In genomic region chr17:79045830-79046500, GRCh38 we compare ENCODE assay signal across 8 cellular contexts. TPM values are rescaled to one million over a fixed set of nuclear protein-coding genes. Genes with fewer than 3 reads are reported as not detected.
A peak's percentile ranks its signal among the peaks of the same experiment; 100 is the strongest.
DNase-seq lines count a peak whose midpoint lies in the region; ATAC-seq lines count a peak whose summit lies in the region.

No MANE protein-coding gene starts in this region.

- DNase-seq in CD1c-positive myeloid dendritic cell (ENCODE audit: extremely low spot score) (peak; percentile 73), HK-2 (ENCODE audit: unreplicated experiment) (peak; percentile 71), NT2/D1 (ENCODE audit: low read depth, low spot score) (peak; percentile 33), activated T-cell treated with anti-CD3 and anti-CD28 coated beads for 4 hours (peak; percentile 36)
- peak; percentile 32 to 72 (median 55) for DNase-seq in naive thymus-derived CD8-positive, alpha-beta T cell
- peak; percentile 71 for DNase-seq in stimulated activated naive CD8-positive, alpha-beta T cell treated with anti-CD3 and anti-CD28 coated beads, Interleukin-15, Interleukin-2, amounts not matched to agents 100 U/mL and 50 U/mL, for 24 hours

- H3K36me3 Mint-ChIP-seq in naive thymus-derived CD8-positive, alpha-beta T cell = no peaks in the 10 kb centered on the region

- no peaks in the 10 kb centered on the region for H3K9me3 Mint-ChIP-seq in naive thymus-derived CD8-positive, alpha-beta T cell

- H3K27ac Mint-ChIP-seq in naive thymus-derived CD8-positive, alpha-beta T cell = peak overlapping the region in 1 of 10 donors; percentile 54

- H3K27me3 Mint-ChIP-seq in naive thymus-derived CD8-positive, alpha-beta T cell = peaks cover 6 to 19% (median 17%) of the 10 kb centered on the region in 5 donors

- peaks cover 1 to 13% (median 8%) of the 10 kb centered on the region in 4 donors for H3K4me1 Mint-ChIP-seq in naive thymus-derived CD8-positive, alpha-beta T cell

- H3K4me3 ChIP-seq in NT2/D1 (ENCODE audit: insufficient read length, low read depth) = no peak overlapping the region

- H3K4me3 Mint-ChIP-seq in naive thymus-derived CD8-positive, alpha-beta T cell = no peak overlapping the region

- H3K27me3 ChIP-seq in NT2/D1 (ENCODE audit: insufficient read depth, insufficient read length) = no peaks in the 10 kb centered on the region

- peaks cover 15% of the 10 kb centered on the region for H3K4me1 ChIP-seq in NT2/D1 (ENCODE audit: insufficient read depth, insufficient read length)

- POLR2A ChIA-PET in naive thymus-derived CD8-positive, alpha-beta T cell (lab: Charles Lee) = interaction anchor here (1.6 kb wide), 1 partner anchor 9 kb away, joined by 3 read pairs; no protein-coding TSS in a partner anchor

- peak; percentile 71 for ATAC-seq in esophagus mucosa
- peak; percentile 78 to 91 for ATAC-seq in naive thymus-derived CD8-positive, alpha-beta T cell
- ATAC-seq in stimulated activated naive CD8-positive, alpha-beta T cell treated with anti-CD3 and anti-CD28 coated beads, Interleukin-15, Interleukin-2, amounts not matched to agents 100 U/mL and 50 U/mL, for 24 hours = peak; percentile 62
- ATAC-seq in HG03039 (IDR thresholded peaks at IDR 0.05; ENCODE audit: unreplicated experiment) = no peak

- H3K9me3 ChIP-seq in NT2/D1 (ENCODE audit: insufficient read depth, low read length) = no peaks in the 10 kb centered on the region

- peak overlapping the region; percentile 54 for H3K9ac ChIP-seq in NT2/D1 (ENCODE audit: insufficient read length, low read depth)

- no peaks in the 10 kb centered on the region for H3K36me3 ChIP-seq in NT2/D1 (ENCODE audit: insufficient read depth, insufficient read length, low read length)

RNA-seq across cellular contexts. Expression of gene C1QTNF1, which starts 22.0 kb away (rescaled TPM):
- 4.1 TPM for total RNA-seq in esophagus mucosa
- total RNA-seq in naive thymus-derived CD8-positive, alpha-beta T cell = not detected
- polyA plus RNA-seq in naive thymus-derived CD8-positive, alpha-beta T cell = not detected

RNA-seq across cellular contexts. Expression of gene ENGASE, which starts 28.7 kb away (rescaled TPM):
- 6.5 TPM for total RNA-seq in esophagus mucosa
- total RNA-seq in naive thymus-derived CD8-positive, alpha-beta T cell = 100 to 1,000 TPM; 162 to 165 TPM
- 1 to 10 TPM; 1.6 to 6.2 (median 3.9) TPM for polyA plus RNA-seq in naive thymus-derived CD8-positive, alpha-beta T cell

RNA-seq across cellular contexts. Expression of gene CANT1, which starts 36.4 kb away (rescaled TPM):
- 55.5 TPM for total RNA-seq in esophagus mucosa
- 10 to 100 TPM; 30.5 to 34.6 TPM for total RNA-seq in naive thymus-derived CD8-positive, alpha-beta T cell
- polyA plus RNA-seq in naive thymus-derived CD8-positive, alpha-beta T cell = 1 to 10 TPM; 6.1 to 9.4 (median 6.2) TPM

Comparison
In these comparisons a context has a peak if more than half of its experiments do, and no peak if none do; other contexts are left out.
1. RNA of gene ENGASE, which starts 28.7 kb away (total RNA-seq): 162 to 165 TPM in naive thymus-derived CD8-positive, alpha-beta T cell; 6.5 TPM in esophagus mucosa (single experiment); every median in the first group is over 10 times any median in the second.
2. Peak in every context shown above with its lines, with median percentiles within 50 percentile points of each other: DNase-seq.